In genomic region chr20:31514154-31515071, GRCh38 we compare ENCODE assay signal across 1 cellular context.
TF ChIP-seq lines count a peak whose summit lies in the region.

Gene HM13, plus strand, starts transcription at chr20:31514442. Its CDS starts 110 bp downstream, at chr20:31514552.

TF ChIP-seq in HepG2, 621 proteins besides CTCF, POLR2A, EP300 and RAD21 (continued from another document and continues in another):
- peak; percentile 86; the same call in 1 of the 2 replicates for TF ChIP-seq ZNF609 (CRISPR knock-in tag; IDR thresholded peaks at IDR 0.05; ENCODE audit: borderline replicate concordance)
- TF ChIP-seq SMARCC2 (IDR thresholded peaks at IDR 0.05), result no peak
- TF ChIP-seq ZNF746 (CRISPR knock-in tag; IDR thresholded peaks at IDR 0.05), result peak; percentile 53; the same call in 1 of the 2 replicates
- no peak for TF ChIP-seq BCL6 (CRISPR knock-in tag; IDR thresholded peaks at IDR 0.05)
- peak; percentile 88; the same call in 1 of the 2 replicates for TF ChIP-seq MEIS1 (CRISPR knock-in tag; IDR thresholded peaks at IDR 0.05; ENCODE audit: borderline replicate concordance)
- TF ChIP-seq ZNF496 (CRISPR knock-in tag; IDR thresholded peaks at IDR 0.05; ENCODE audit: insufficient replicate concordance), result no peak
- peak; percentile 63 for TF ChIP-seq SAFB2 (CRISPR knock-in tag; IDR thresholded peaks at IDR 0.05; ENCODE audit: borderline replicate concordance, low read depth)
- TF ChIP-seq ZBTB34 (CRISPR knock-in tag; IDR thresholded peaks at IDR 0.05), result no peak
- peak; percentile 97; the same call in 1 of the 2 replicates for TF ChIP-seq TIGD3 (CRISPR knock-in tag; IDR thresholded peaks at IDR 0.05; ENCODE audit: borderline replicate concordance)
- peak; percentile 93; the same call in 1 of the 2 replicates for TF ChIP-seq SATB2 (CRISPR knock-in tag; IDR thresholded peaks at IDR 0.05)
- TF ChIP-seq REL (CRISPR knock-in tag; conservative IDR thresholded peaks at IDR 0.05), result no peak; the same call in 1 of the 2 replicates
- peak; percentile 91 for TF ChIP-seq E2F1 (CRISPR knock-in tag; IDR thresholded peaks at IDR 0.05)
- TF ChIP-seq FOXO4 (CRISPR knock-in tag; conservative IDR thresholded peaks at IDR 0.05), result no peak
- TF ChIP-seq MEIS2 (CRISPR knock-in tag; IDR thresholded peaks at IDR 0.05), result peak; percentile 95
- TF ChIP-seq ZNF282 (IDR thresholded peaks at IDR 0.05; ENCODE audit: partially characterized antibody), result no peak
- TF ChIP-seq SPEN (CRISPR knock-in tag; IDR thresholded peaks at IDR 0.05; ENCODE audit: low read depth), result peak; percentile 98
- TF ChIP-seq NFRKB (IDR thresholded peaks at IDR 0.05), result no peak
- no peak for TF ChIP-seq SKIL (CRISPR knock-in tag; IDR thresholded peaks at IDR 0.05; ENCODE audit: borderline replicate concordance)
- no peak; the same call in 1 of the 2 replicates for TF ChIP-seq ZBTB26 (CRISPR knock-in tag; IDR thresholded peaks at IDR 0.05; ENCODE audit: borderline replicate concordance)
- no peak for TF ChIP-seq MAFF (IDR thresholded peaks at IDR 0.05; ENCODE audit: low read depth, low read length)
- peak; percentile 93 for TF ChIP-seq ZNF589 (CRISPR knock-in tag; conservative IDR thresholded peaks at IDR 0.05)
- TF ChIP-seq ZNF775 (CRISPR knock-in tag; IDR thresholded peaks at IDR 0.05; ENCODE audit: borderline replicate concordance), result no peak
- no peak; the same call in 1 of the 2 replicates for TF ChIP-seq ZNF672 (CRISPR knock-in tag; IDR thresholded peaks at IDR 0.05)
- peak; percentile 33; the same call in 1 of the 2 replicates for TF ChIP-seq CREBL2 (CRISPR knock-in tag; IDR thresholded peaks at IDR 0.05; ENCODE audit: borderline replicate concordance)
- TF ChIP-seq POLR2AphosphoS5 (IDR thresholded peaks at IDR 0.05; ENCODE audit: low read depth, low read length), result peak; percentile 99
- TF ChIP-seq SRF (IDR thresholded peaks at IDR 0.05; ENCODE audit: low read depth, low read length), result peak; percentile 21; the same call in 1 of the 2 replicates
- TF ChIP-seq NR1H2 (CRISPR knock-in tag; IDR thresholded peaks at IDR 0.05; ENCODE audit: borderline replicate concordance, low read depth), result peak; percentile 81; the same call in 1 of the 2 replicates
- TF ChIP-seq ZNF230 (CRISPR knock-in tag; IDR thresholded peaks at IDR 0.05), result peak; percentile 97
- no peak for TF ChIP-seq ATAD3A (CRISPR knock-in tag; IDR thresholded peaks at IDR 0.05)
- peak; percentile 85 for TF ChIP-seq SSRP1 (CRISPR knock-in tag; IDR thresholded peaks at IDR 0.05)
- peak; percentile 43; the same call in 1 of the 2 replicates for TF ChIP-seq MIER2 (CRISPR knock-in tag; IDR thresholded peaks at IDR 0.05)
- TF ChIP-seq KLF13 (CRISPR knock-in tag; IDR thresholded peaks at IDR 0.05), result peak; percentile 84; the same call in 1 of the 2 replicates
- TF ChIP-seq HIC2 (CRISPR knock-in tag; IDR thresholded peaks at IDR 0.05; ENCODE audit: low read depth), result no peak; the same call in none of the 2 replicates
- TF ChIP-seq DDIT3 (CRISPR knock-in tag; IDR thresholded peaks at IDR 0.05), result peak; percentile 28; the same call in 1 of the 2 replicates
- TF ChIP-seq CEBPZ (IDR thresholded peaks at IDR 0.05; ENCODE audit: low read length), result no peak
- TF ChIP-seq ZNF224 (CRISPR knock-in tag; IDR thresholded peaks at IDR 0.05), result 0 out of 2 replicates have a peak, but pooled peaks have one; percentile 80
- TF ChIP-seq ZNF614 (CRISPR knock-in tag; IDR thresholded peaks at IDR 0.05; ENCODE audit: borderline replicate concordance), result no peak; the same call in 1 of the 2 replicates
- peak; percentile 86 for TF ChIP-seq DNMT3B (CRISPR knock-in tag; conservative IDR thresholded peaks at IDR 0.05)
- TF ChIP-seq ETV6 (CRISPR knock-in tag; conservative IDR thresholded peaks at IDR 0.05), result peak; percentile 85; the same call in 1 of the 2 replicates
- peak; percentile 98 for TF ChIP-seq ATF7-NPFF (CRISPR knock-in tag; IDR thresholded peaks at IDR 0.05; ENCODE audit: low read depth)
- TF ChIP-seq NCOR1 (IDR thresholded peaks at IDR 0.05; ENCODE audit: borderline replicate concordance, low read length), result no peak
